In genomic region chr7:81776159-81776558, GRCh38 we compare ENCODE assay signal across 22 cellular contexts.
DNase-seq lines count a peak whose midpoint lies in the region; ATAC-seq, FAIRE-seq and TF ChIP-seq lines count a peak whose summit lies in the region.
"Had no signal": no experiment of that assay in that cellular context is flagged by ENCODE, and none has a peak within 500 bp of the region (broad histone marks: within the 10 kb centered on the region; RNA-seq: fewer than 3 reads in every experiment).

No MANE protein-coding gene starts in this region.

- DNase-seq in AG10803 (ENCODE audit: low read depth) (peak; percentile 38), HCEC 1CT (peak; percentile 25), RCC 7860 (ENCODE audit: low spot score) (peak; percentile 66), kidney tubule cell (ENCODE audit: low spot score) (peak; percentile 36), cerebellar cortex (ENCODE audit: low spot score) (no peak), SIG-M5 treated with dmso at 0.1 percent for 504 hours (lab: John Stamatoyannopoulos, UW; ENCODE audit: unreplicated experiment) (no peak), GM19240 (ENCODE audit: insufficient read length, low spot score) (no peak)
- DNase-seq: activated CD4-positive, alpha-beta T cell treated with anti-CD3 and anti-CD28 coated beads for 4 hours; activated naive CD8-positive, alpha-beta T cell treated with anti-CD3 and anti-CD28 coated beads for 36 hours; body of pancreas; DMS79 treated with DMSO at 0.1 percent for 48 hours; effector memory CD4-positive, alpha-beta T cell; natural killer cell; NCI-H1092 treated with DMSO at 0.1 percent for 48 hours; NCI-H2029 treated with DMSO at 0.1 percent for 48 hours; NCI-H524; sigmoid colon; SW 1271 had no signal

- TF ChIP-seq CTCF in AG10803 (conservative IDR thresholded peaks at IDR 0.05; ENCODE audit: low read length) = no peak

- no peak for ATAC-seq in HG03196 (IDR thresholded peaks at IDR 0.05; ENCODE audit: unreplicated experiment)
- ATAC-seq: body of pancreas; natural killer cell; stimulated activated effector memory CD8-positive, alpha-beta T cell treated with anti-CD3 and anti-CD28 coated beads, Interleukin-12 subunit alpha, Interleukin-12 subunit beta, amount 100 ng/mL, for 72 hours had no signal

- H3K4me3 ChIP-seq in AG10803 (ENCODE audit: low read length) = no peak overlapping the region
- H3K4me3 ChIP-seq: body of pancreas, esophagus muscularis mucosa, sigmoid colon, suprapubic skin had no signal

- peak; percentile 98 for FAIRE-seq in RCC 7860 (lab: Jason Lieb, UNC)

Comparison
In these comparisons a context has a peak if more than half of its experiments do, and no peak if none do; other contexts are left out.
1. DNase-seq: peak in AG10803 (single experiment), HCEC 1CT (single experiment), RCC 7860 (single experiment) and kidney tubule cell (single experiment); none in cerebellar cortex (single experiment), SIG-M5 treated with dmso at 0.1 percent for 504 hours (single experiment) and GM19240 (single experiment).